ENCODE assay signal across 16 cellular contexts in genomic region chr18:7023581-7023980, GRCh38.
DNase-seq lines count a peak whose midpoint lies in the region; ATAC-seq and TF ChIP-seq lines count a peak whose summit lies in the region.
"Had no signal": no experiment of that assay in that cellular context is flagged by ENCODE, and none has a peak within 500 bp of the region (broad histone marks: within the 10 kb centered on the region; RNA-seq: fewer than 3 reads in every experiment).

No MANE protein-coding gene starts in this region.

- H3K27me3 Mint-ChIP-seq in progenitor cell of endocrine pancreas = no peaks in the 10 kb centered on the region
- no peaks in the 10 kb centered on the region for H3K27me3 Mint-ChIP-seq in activated T-cell treated with anti-CD3 and anti-CD28 coated beads, Interleukin-2, amount 50 U/mL, for 72 hours (ENCODE audit: low read depth)
- H3K27me3 Mint-ChIP-seq: B cell; CD4-positive, CD25-positive, alpha-beta regulatory T cell had no signal

- peak; percentile 41 to 69 for DNase-seq in NCI-H526 (lab: John Stamatoyannopoulos, UW)
- DNase-seq in myocyte (ENCODE audit: low read depth) = peak; percentile 31
- no peak for DNase-seq in progenitor cell of endocrine pancreas (ENCODE audit: low spot score, unreplicated experiment)
- no peak for DNase-seq in dermis blood vessel endothelial cell
- no peak for DNase-seq in activated T-cell treated with anti-CD3 and anti-CD28 coated beads, Interleukin-2, amount 50 U/mL, for 72 hours
- no peak for DNase-seq in NCI-H1105 (lab: John Stamatoyannopoulos, UW)
- DNase-seq: CD4-positive, CD25-positive, alpha-beta regulatory T cell; CD8-positive, alpha-beta T cell; DMS 273 treated with DMSO at 0.1 percent for 48 hours; EL; GDM1; H9 had no signal

- H3K36me3 Mint-ChIP-seq in progenitor cell of endocrine pancreas (ENCODE audit: insufficient read depth) = peaks cover 61% of the 10 kb centered on the region
- H3K36me3 Mint-ChIP-seq in activated T-cell treated with anti-CD3 and anti-CD28 coated beads, Interleukin-2, amount 50 U/mL, for 72 hours (ENCODE audit: insufficient read depth in 2 of 2) = no peaks in the 10 kb centered on the region
- H3K36me3 Mint-ChIP-seq: CD4-positive, CD25-positive, alpha-beta regulatory T cell; CD8-positive, alpha-beta T cell had no signal

- H3K4me1 Mint-ChIP-seq in progenitor cell of endocrine pancreas (ENCODE audit: low read depth) = no peaks in the 10 kb centered on the region
- no peaks in the 10 kb centered on the region for H3K4me1 Mint-ChIP-seq in activated T-cell treated with anti-CD3 and anti-CD28 coated beads, Interleukin-2, amount 50 U/mL, for 72 hours (ENCODE audit: low read depth)
- H3K4me1 Mint-ChIP-seq: B cell; CD4-positive, CD25-positive, alpha-beta regulatory T cell; H9 had no signal

- TF ChIP-seq CTCF in progenitor cell of endocrine pancreas (IDR thresholded peaks at IDR 0.05; ENCODE audit: unreplicated experiment) = no peak

- ATAC-seq in activated T-cell treated with anti-CD3 and anti-CD28 coated beads, Interleukin-2, amount 50 U/mL, for 72 hours (replicated peaks in 1 of 2) = no peak
- ATAC-seq: CD8-positive, alpha-beta T cell; GM12878; GM23338; HCT116 had no signal

- H3K4me3 Mint-ChIP-seq in progenitor cell of endocrine pancreas (ENCODE audit: low read depth) = no peak overlapping the region
- no peak overlapping the region for H3K4me3 Mint-ChIP-seq in activated T-cell treated with anti-CD3 and anti-CD28 coated beads, Interleukin-2, amount 50 U/mL, for 72 hours
- H3K4me3 Mint-ChIP-seq: B cell; CD4-positive, CD25-positive, alpha-beta regulatory T cell; CD8-positive, alpha-beta T cell; GM23338; H9 had no signal

- peak overlapping the region; percentile 22 for H3K27ac Mint-ChIP-seq in progenitor cell of endocrine pancreas
- no peak overlapping the region for H3K27ac Mint-ChIP-seq in activated T-cell treated with anti-CD3 and anti-CD28 coated beads, Interleukin-2, amount 50 U/mL, for 72 hours
- H3K27ac Mint-ChIP-seq: B cell; CD4-positive, CD25-positive, alpha-beta regulatory T cell; CD8-positive, alpha-beta T cell; GM23338; H9 had no signal

- no peaks in the 10 kb centered on the region for H3K9me3 Mint-ChIP-seq in progenitor cell of endocrine pancreas (ENCODE audit: low read depth)
- H3K9me3 Mint-ChIP-seq in activated T-cell treated with anti-CD3 and anti-CD28 coated beads, Interleukin-2, amount 50 U/mL, for 72 hours = no peaks in the 10 kb centered on the region
- H3K9me3 Mint-ChIP-seq: CD8-positive, alpha-beta T cell; GM23338; H9 had no signal

Comparison
In these comparisons a context has a peak if more than half of its experiments do, and no peak if none do; other contexts are left out.
1. DNase-seq: peak in NCI-H526 (2 of 2) and myocyte (single experiment); none in progenitor cell of endocrine pancreas (single experiment), dermis blood vessel endothelial cell (single experiment), activated T-cell treated with anti-CD3 and anti-CD28 coated beads, Interleukin-2, amount 50 U/mL, for 72 hours (0 of 2) and NCI-H1105 (single experiment).